ENCODE assay signal across 17 cellular contexts in the genomic region with DNA sequence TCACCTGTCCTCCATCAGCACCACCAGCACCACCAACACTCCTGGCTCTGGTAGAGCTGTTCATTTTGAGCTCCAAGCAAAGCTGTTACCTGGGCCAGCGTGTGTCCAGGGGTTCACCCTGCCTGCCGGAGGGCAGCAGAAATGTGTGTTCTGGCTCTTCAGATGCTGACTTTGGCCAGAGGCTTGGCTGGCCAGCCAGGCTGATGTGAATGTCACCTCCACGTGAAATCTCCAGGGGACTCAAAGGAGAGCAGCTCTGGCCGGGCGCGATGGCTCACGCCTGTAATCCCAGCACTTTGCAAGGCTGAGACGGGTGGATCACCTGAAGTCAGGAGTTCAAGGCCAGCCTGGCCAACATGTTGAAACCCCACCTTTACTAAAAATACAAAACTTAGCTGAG. TPM values are rescaled to one million over a fixed set of nuclear protein-coding genes. Genes with fewer than 3 reads are reported as not detected.
DNase-seq lines count a peak whose midpoint lies in the region; ATAC-seq and TF ChIP-seq lines count a peak whose summit lies in the region.
"Had no signal": no experiment of that assay in that cellular context is flagged by ENCODE, and none has a peak within 500 bp of the region (broad histone marks: within the 10 kb centered on the region; RNA-seq: fewer than 3 reads in every experiment).

No MANE protein-coding gene starts in this region.

- H3K4me3 ChIP-seq in PC-3 (ENCODE audit: low read length) (no peak overlapping the region), suprapubic skin (no peak overlapping the region)

- peak overlapping the region; percentile 80; the same call in 1 of the 2 replicates for H3K4me2 ChIP-seq in PC-3 (ENCODE audit: low read length)

- H3K9me2 ChIP-seq in PC-3 (replicated peaks; ENCODE audit: low read length): no peaks in the 10 kb centered on the region

- H2AFZ ChIP-seq in PC-3 (ENCODE audit: low read length): no peak overlapping the region

- H3K4me1 ChIP-seq in PC-3 (ENCODE audit: insufficient read depth, low read length) (peaks cover 21% of the 10 kb centered on the region), suprapubic skin (peaks cover 12% of the 10 kb centered on the region)

- H3K79me2 ChIP-seq in PC-3 (ENCODE audit: low read length): no peaks in the 10 kb centered on the region

- no peak for TF ChIP-seq CTCF in PC-3 (conservative IDR thresholded peaks at IDR 0.05; ENCODE audit: low read depth, low read length)
- no peak for TF ChIP-seq CTCF in suprapubic skin (IDR thresholded peaks at IDR 0.05)

- H3K36me3 ChIP-seq in PC-3 (ENCODE audit: low read depth, low read length): no peaks in the 10 kb centered on the region
- no peaks in the 10 kb centered on the region for H3K36me3 ChIP-seq in suprapubic skin
- H3K36me3 ChIP-seq: BE2C had no signal

- no peaks in the 10 kb centered on the region for H4K20me1 ChIP-seq in PC-3 (ENCODE audit: low read length)

- H3K27ac ChIP-seq in PC-3 (ENCODE audit: low read length): 0 out of 2 replicates have a peak overlapping the region, but pooled peaks have one; percentile 63
- no peak overlapping the region for H3K27ac ChIP-seq in suprapubic skin

- TF ChIP-seq POLR2A in suprapubic skin (IDR thresholded peaks at IDR 0.05): no peak

- H3K9ac ChIP-seq in PC-3 (ENCODE audit: low read length): no peak overlapping the region

- H3K27me3 ChIP-seq in PC-3 (ENCODE audit: low read length) (no peaks in the 10 kb centered on the region; the same call in 1 of the 2 replicates), suprapubic skin (peaks cover 7% of the 10 kb centered on the region)
- H3K27me3 ChIP-seq: BE2C had no signal

- TF ChIP-seq EP300 in suprapubic skin (IDR thresholded peaks at IDR 0.05): no peak

- no peaks in the 10 kb centered on the region for H3K9me3 ChIP-seq in PC-3 (ENCODE audit: low read length)
- no peaks in the 10 kb centered on the region for H3K9me3 ChIP-seq in suprapubic skin
- H3K9me3 ChIP-seq: BE2C had no signal

- intact Hi-C loops in PC-3 (cut with micrococcal nuclease): no loop called here

- ATAC-seq in PC-3 (no peak), left lobe of liver (no peak), HG03108 (IDR thresholded peaks at IDR 0.05; ENCODE audit: unreplicated experiment) (no peak), HG02763 (IDR thresholded peaks at IDR 0.05; ENCODE audit: unreplicated experiment) (no peak)
- ATAC-seq in stimulated activated naive CD8-positive, alpha-beta T cell treated with anti-CD3 and anti-CD28 coated beads, Interleukin-15, Interleukin-2, amounts not matched to agents 100 U/mL and 50 U/mL, for 24 hours: no peak
- ATAC-seq: Panc1 had no signal

- no TSS peak for BruUV-seq in PC-3 (replicated peaks; lab: Mats Ljungman, UMichigan)

- H3F3A ChIP-seq in PC-3 (ENCODE audit: low read length, unreplicated experiment): no peaks in the 10 kb centered on the region

- CTCF ChIA-PET in PC-3 (lab: Charles Lee): interaction anchor here (0.6 to 3.0 kb wide), 3 partner anchors 14 to 246 kb away, joined by 4 to 20 read pairs (median 7); no protein-coding TSS in a partner anchor

- DNase-seq in activated CD8-positive, alpha-beta memory T cell treated with anti-CD3 and anti-CD28 coated beads for 24 hours: peak; percentile 51
- DNase-seq in activated CD8-positive, alpha-beta memory T cell treated with anti-CD3 and anti-CD28 coated beads, Interleukin-2, amount 50 U/mL, for 4 hours: no peak
- DNase-seq in PC-3: no peak
- peak; percentile 41 for DNase-seq in left lobe of liver (ENCODE audit: low spot score)
- DNase-seq in suprapubic skin (ENCODE audit: low spot score in 2 of 2): peak; percentile 46 to 67
- no peak for DNase-seq in stimulated activated naive CD8-positive, alpha-beta T cell treated with anti-CD3 and anti-CD28 coated beads, Interleukin-15, Interleukin-2, amounts not matched to agents 100 U/mL and 50 U/mL, for 24 hours
- DNase-seq: 8988T, BE2C, DND-41, KBM-7, NCI-H1436, NCI-H2029 treated with DMSO at 0.1 percent for 48 hours, NCI-H510A treated with DMSO at 0.1 percent for 48 hours, NCI-H82 had no signal

- 81% methylated on average over 4 of the region's 8 CpGs for WGBS in suprapubic skin

- POLR2A ChIA-PET in PC-3 (lab: Charles Lee; ENCODE audit: unreplicated experiment): no interaction called here

RNA-seq across cellular contexts. Expression of a gene that starts 33.5 kb away (rescaled TPM):
- not detected in 2 replicates for total RNA-seq in PC-3 (2014; rRNA removed)
- total RNA-seq in left lobe of liver: not detected
- total RNA-seq in suprapubic skin: not detected

Comparison
In these comparisons a context has a peak if more than half of its experiments do, and no peak if none do; other contexts are left out.
1. DNase-seq: peak in activated CD8-positive, alpha-beta memory T cell treated with anti-CD3 and anti-CD28 coated beads for 24 hours (single experiment), left lobe of liver (single experiment) and suprapubic skin (2 of 2); none in activated CD8-positive, alpha-beta memory T cell treated with anti-CD3 and anti-CD28 coated beads, Interleukin-2, amount 50 U/mL, for 4 hours (single experiment), PC-3 (single experiment) and stimulated activated naive CD8-positive, alpha-beta T cell treated with anti-CD3 and anti-CD28 coated beads, Interleukin-15, Interleukin-2, amounts not matched to agents 100 U/mL and 50 U/mL, for 24 hours (single experiment).